Comparison of ENCODE assay signal across 19 cellular contexts in the genomic region with DNA sequence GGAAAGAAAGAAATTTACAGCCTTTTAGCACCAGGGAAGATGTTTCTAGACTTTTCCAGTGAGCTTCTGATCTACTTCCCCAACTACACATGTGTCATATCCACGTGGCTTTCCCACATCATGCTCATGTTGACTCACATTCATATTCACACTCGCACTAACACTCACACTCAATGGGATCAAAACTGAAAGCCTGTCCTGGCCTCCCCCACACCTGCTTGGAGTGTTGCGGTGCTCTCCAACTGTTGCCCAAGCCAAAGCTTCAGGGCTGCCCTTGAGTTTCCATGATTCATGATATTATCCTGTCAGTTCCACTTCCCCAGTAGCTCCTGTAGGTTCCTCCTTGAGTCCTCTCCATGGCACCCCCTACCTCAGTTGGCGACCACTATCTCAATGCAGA.
DNase-seq lines count a peak whose midpoint lies in the region; ATAC-seq and FAIRE-seq lines count a peak whose summit lies in the region.
"Had no signal": no experiment of that assay in that cellular context is flagged by ENCODE, and none has a peak within 500 bp of the region (broad histone marks: within the 10 kb centered on the region; RNA-seq: fewer than 3 reads in every experiment).

No MANE protein-coding gene starts in this region.

- H3K27me3 Mint-ChIP-seq in activated CD4-positive, alpha-beta T cell treated with anti-CD3 and anti-CD28 coated beads, Interleukin-2, amount 10 ng/mL, durations not matched to agents 7 days and 5 days = peaks cover 9% of the 10 kb centered on the region

- peaks cover 11% of the 10 kb centered on the region for H3K9me3 Mint-ChIP-seq in activated CD4-positive, alpha-beta T cell treated with anti-CD3 and anti-CD28 coated beads, Interleukin-2, amount 10 ng/mL, durations not matched to agents 7 days and 5 days
- no peaks in the 10 kb centered on the region for H3K9me3 Mint-ChIP-seq in stimulated activated effector memory CD8-positive, alpha-beta T cell treated with anti-CD3 and anti-CD28 coated beads, Interleukin-12 subunit alpha, Interleukin-12 subunit beta, amount 100 ng/mL, for 72 hours
- H3K9me3 Mint-ChIP-seq: activated T-helper 1 cell treated with anti-CD3 and anti-CD28 coated beads, Interleukin-12 subunit alpha, Interleukin-12 subunit beta, Interleukin-2, Interleukin-4 antibody, amounts not matched to agents 30 ng/mL and 10 ng/mL and 1 ng/mL, durations not matched to agents 14 hours and 24 hours and 36 hours; neural progenitor cell; type B pancreatic cell had no signal

- CTCF ChIA-PET in activated CD4-positive, alpha-beta T cell treated with anti-CD3 and anti-CD28 coated beads, Interleukin-2, amount 10 ng/mL, durations not matched to agents 7 days and 5 days (lab: Charles Lee) = interaction anchor here (0.6 to 0.9 kb wide), 2 partner anchors 466 to 812 kb away, joined by 3 read pairs; no protein-coding TSS in a partner anchor

- H3K4me1 Mint-ChIP-seq in activated CD4-positive, alpha-beta T cell treated with anti-CD3 and anti-CD28 coated beads, Interleukin-2, amount 10 ng/mL, durations not matched to agents 7 days and 5 days = peaks cover 9% of the 10 kb centered on the region
- H3K4me1 Mint-ChIP-seq in stimulated activated effector memory CD8-positive, alpha-beta T cell treated with anti-CD3 and anti-CD28 coated beads, Interleukin-12 subunit alpha, Interleukin-12 subunit beta, amount 100 ng/mL, for 72 hours = peaks cover 15% of the 10 kb centered on the region

- H3K27ac Mint-ChIP-seq in activated CD4-positive, alpha-beta T cell treated with anti-CD3 and anti-CD28 coated beads, Interleukin-2, amount 10 ng/mL, durations not matched to agents 7 days and 5 days = no peak overlapping the region
- H3K27ac Mint-ChIP-seq in stimulated activated effector memory CD8-positive, alpha-beta T cell treated with anti-CD3 and anti-CD28 coated beads, Interleukin-12 subunit alpha, Interleukin-12 subunit beta, amount 100 ng/mL, for 72 hours = no peak overlapping the region
- H3K27ac Mint-ChIP-seq: activated T-helper 1 cell treated with anti-CD3 and anti-CD28 coated beads, Interleukin-12 subunit alpha, Interleukin-12 subunit beta, Interleukin-2, Interleukin-4 antibody, amounts not matched to agents 30 ng/mL and 10 ng/mL and 1 ng/mL, durations not matched to agents 14 hours and 24 hours and 36 hours; neural progenitor cell; type B pancreatic cell had no signal

- POLR2A ChIA-PET in activated CD4-positive, alpha-beta T cell treated with anti-CD3 and anti-CD28 coated beads, Interleukin-2, amount 10 ng/mL, durations not matched to agents 7 days and 5 days (lab: Charles Lee) = no interaction called here

- ATAC-seq in stimulated activated effector memory CD8-positive, alpha-beta T cell treated with anti-CD3 and anti-CD28 coated beads, Interleukin-12 subunit alpha, Interleukin-12 subunit beta, amount 100 ng/mL, for 72 hours = peak; percentile 71
- ATAC-seq in GM18868 (IDR thresholded peaks at IDR 0.05; ENCODE audit: unreplicated experiment) = no peak
- ATAC-seq: GM12878 had no signal

- H3K36me3 Mint-ChIP-seq in activated CD4-positive, alpha-beta T cell treated with anti-CD3 and anti-CD28 coated beads, Interleukin-2, amount 10 ng/mL, durations not matched to agents 7 days and 5 days (ENCODE audit: low read depth) = no peaks in the 10 kb centered on the region
- no peaks in the 10 kb centered on the region for H3K36me3 Mint-ChIP-seq in stimulated activated effector memory CD8-positive, alpha-beta T cell treated with anti-CD3 and anti-CD28 coated beads, Interleukin-12 subunit alpha, Interleukin-12 subunit beta, amount 100 ng/mL, for 72 hours
- H3K36me3 Mint-ChIP-seq: neural progenitor cell, type B pancreatic cell had no signal

- DNase-seq in activated CD4-positive, alpha-beta T cell treated with anti-CD3 and anti-CD28 coated beads for 48 hours = peak; percentile 52
- no peak for DNase-seq in activated CD4-positive, alpha-beta T cell treated with anti-CD3 and anti-CD28 coated beads, Interleukin-2, amount 10 ng/mL, durations not matched to agents 7 days and 5 days
- peak; percentile 7 to 11 for DNase-seq in stimulated activated CD4-positive, alpha-beta T cell treated with anti-CD3 and anti-CD28 coated beads, Interleukin-15, amount 100 ng/mL, for 48 hours (ENCODE audit: low read depth in 2 of 2)
- no peak for DNase-seq in stimulated activated CD4-positive, alpha-beta T cell treated with anti-CD3 and anti-CD28 coated beads, Interleukin-12 subunit alpha, Interleukin-12 subunit beta, amount 100 ng/mL, for 4 hours
- peak; percentile 56 for DNase-seq in amniotic epithelial cell (ENCODE audit: low read depth)
- no peak for DNase-seq in stimulated activated effector memory CD8-positive, alpha-beta T cell treated with anti-CD3 and anti-CD28 coated beads, Interleukin-12 subunit alpha, Interleukin-12 subunit beta, amount 100 ng/mL, for 72 hours (ENCODE audit: low spot score in 2 of 2)
- DNase-seq in urothelium cell line (ENCODE audit: low spot score) = no peak
- DNase-seq: AML-193; brain microvascular endothelial cell; DMS53; effector memory CD4-positive, alpha-beta T cell; NCI-H1694 treated with DMSO at 0.1 percent for 48 hours; NCI-H526 treated with DMSO at 0.1 percent for 48 hours; SW 1271 had no signal

- FAIRE-seq in urothelium cell line (lab: Jason Lieb, UNC) = no peak
- FAIRE-seq: GM12878 had no signal

- H3K4me3 Mint-ChIP-seq in activated CD4-positive, alpha-beta T cell treated with anti-CD3 and anti-CD28 coated beads, Interleukin-2, amount 10 ng/mL, durations not matched to agents 7 days and 5 days = no peak overlapping the region
- no peak overlapping the region for H3K4me3 Mint-ChIP-seq in stimulated activated effector memory CD8-positive, alpha-beta T cell treated with anti-CD3 and anti-CD28 coated beads, Interleukin-12 subunit alpha, Interleukin-12 subunit beta, amount 100 ng/mL, for 72 hours
- H3K4me3 Mint-ChIP-seq: activated T-helper 1 cell treated with anti-CD3 and anti-CD28 coated beads, Interleukin-12 subunit alpha, Interleukin-12 subunit beta, Interleukin-2, Interleukin-4 antibody, amounts not matched to agents 30 ng/mL and 10 ng/mL and 1 ng/mL, durations not matched to agents 14 hours and 24 hours and 36 hours; neural progenitor cell; type B pancreatic cell had no signal

Comparison
In these comparisons a context has a peak if more than half of its experiments do, and no peak if none do; other contexts are left out.
1. DNase-seq: peak in activated CD4-positive, alpha-beta T cell treated with anti-CD3 and anti-CD28 coated beads for 48 hours (single experiment), stimulated activated CD4-positive, alpha-beta T cell treated with anti-CD3 and anti-CD28 coated beads, Interleukin-15, amount 100 ng/mL, for 48 hours (2 of 2) and amniotic epithelial cell (single experiment); none in activated CD4-positive, alpha-beta T cell treated with anti-CD3 and anti-CD28 coated beads, Interleukin-2, amount 10 ng/mL, durations not matched to agents 7 days and 5 days (single experiment), stimulated activated CD4-positive, alpha-beta T cell treated with anti-CD3 and anti-CD28 coated beads, Interleukin-12 subunit alpha, Interleukin-12 subunit beta, amount 100 ng/mL, for 4 hours (single experiment), stimulated activated effector memory CD8-positive, alpha-beta T cell treated with anti-CD3 and anti-CD28 coated beads, Interleukin-12 subunit alpha, Interleukin-12 subunit beta, amount 100 ng/mL, for 72 hours (0 of 2) and urothelium cell line (single experiment).